In the genomic region with DNA sequence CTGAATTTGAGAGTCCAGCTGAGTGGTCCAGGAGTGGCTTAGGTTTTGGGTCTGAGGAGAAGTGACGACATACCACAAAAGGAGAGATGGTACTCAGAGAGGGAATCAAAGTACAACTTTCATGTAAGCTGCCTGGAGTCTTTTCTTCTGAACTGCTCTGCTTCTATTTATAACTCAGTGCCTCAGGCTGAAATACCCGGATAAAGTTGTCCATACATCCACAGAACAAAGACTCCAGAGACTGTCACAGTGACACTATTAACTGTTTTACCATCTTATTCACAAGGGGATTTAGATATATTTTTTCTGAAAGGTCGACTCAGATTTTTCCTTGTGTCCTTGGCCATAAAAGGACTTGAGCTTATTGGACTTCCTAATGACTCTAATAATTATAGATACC, we compare ENCODE assay signal across 20 cellular contexts.
DNase-seq lines count a peak whose midpoint lies in the region; TF ChIP-seq lines count a peak whose summit lies in the region.
"Had no signal": no experiment of that assay in that cellular context is flagged by ENCODE, and none has a peak within 500 bp of the region (broad histone marks: within the 10 kb centered on the region; RNA-seq: fewer than 3 reads in every experiment).

No MANE protein-coding gene starts in this region.

- WGBS in H9 (ENCODE audit: extremely low coverage, insufficient read length, low lambda C conversion rate), result no CpG with 5 or more reads among the region's 3 CpGs

- no peak overlapping the region for H2AK5ac ChIP-seq in H9 (ENCODE audit: insufficient read length, low read length)

- no peak overlapping the region for H3T11ph ChIP-seq in H9 (ENCODE audit: low read length)

- DNase-seq in NCI-H1417 (lab: John Stamatoyannopoulos, UW) (peak in 2 of 3 experiments; percentile 43 to 71), NCI-H1417 treated with DMSO at 0.1 percent for 48 hours (lab: John Stamatoyannopoulos, UW) (no peak), H9 (no peak), NCI-H748 (lab: John Stamatoyannopoulos, UW; ENCODE audit: unreplicated experiment) (peak; percentile 10), glutamatergic neuron (no peak), D341Med (ENCODE audit: low spot score) (no peak), medulla oblongata (ENCODE audit: extremely low spot score) (no peak)
- DNase-seq in activated T-helper 1 cell treated with anti-CD3 and anti-CD28 coated beads, Interleukin-12 subunit alpha, Interleukin-12 subunit beta, Interleukin-2, Interleukin-4 antibody, amounts not matched to agents 30 ng/mL and 10 ng/mL and 1 ng/mL, durations not matched to agents 14 hours and 24 hours and 36 hours (ENCODE audit: low spot score), result no peak
- DNase-seq: 8988T; Caco-2; CD4-positive, CD25-positive, alpha-beta regulatory T cell; EL; KG1; NCI-H1436 treated with DMSO at 0.1 percent for 48 hours; NCI-H226; NCI-H526; OCI-M1; SHP77 had no signal

- H4K91ac ChIP-seq in H9 (ENCODE audit: insufficient read length, low read depth, low read length), result no peak overlapping the region

- no peaks in the 10 kb centered on the region for H3K9me3 ChIP-seq in H9 (ENCODE audit: control insufficient read depth, low read depth, low read length)
- H3K9me3 ChIP-seq: Caco-2 had no signal

- no peaks in the 10 kb centered on the region for H3K79me2 ChIP-seq in H9 (ENCODE audit: insufficient read depth, low read length)

- intact Hi-C loops in activated T-helper 1 cell treated with anti-CD3 and anti-CD28 coated beads, Interleukin-12 subunit alpha, Interleukin-12 subunit beta, Interleukin-2, Interleukin-4 antibody, amounts not matched to agents 30 ng/mL and 10 ng/mL and 1 ng/mL, durations not matched to agents 14 hours and 24 hours and 36 hours (cut with micrococcal nuclease), result no loop called here

- H3K4me1 Mint-ChIP-seq in H9 (peaks cover 17 to 26% of the 10 kb centered on the region in 2 experiments), glutamatergic neuron (ENCODE audit: low read depth, unreplicated experiment) (peaks cover 16% of the 10 kb centered on the region)
- H3K4me1 Mint-ChIP-seq in activated T-helper 1 cell treated with anti-CD3 and anti-CD28 coated beads, Interleukin-12 subunit alpha, Interleukin-12 subunit beta, Interleukin-2, Interleukin-4 antibody, amounts not matched to agents 30 ng/mL and 10 ng/mL and 1 ng/mL, durations not matched to agents 14 hours and 24 hours and 36 hours (ENCODE audit: low read depth), result no peaks in the 10 kb centered on the region
- H3K4me1 Mint-ChIP-seq: B cell; CD4-positive, CD25-positive, alpha-beta regulatory T cell had no signal

- H3K27ac Mint-ChIP-seq in H9, result no peak overlapping the region; a peak in 2 of 7 replicates
- peak overlapping the region; percentile 46 for H3K27ac Mint-ChIP-seq in glutamatergic neuron (ENCODE audit: unreplicated experiment)
- H3K27ac Mint-ChIP-seq in activated T-helper 1 cell treated with anti-CD3 and anti-CD28 coated beads, Interleukin-12 subunit alpha, Interleukin-12 subunit beta, Interleukin-2, Interleukin-4 antibody, amounts not matched to agents 30 ng/mL and 10 ng/mL and 1 ng/mL, durations not matched to agents 14 hours and 24 hours and 36 hours, result no peak overlapping the region
- H3K27ac Mint-ChIP-seq: B cell; CD4-positive, CD25-positive, alpha-beta regulatory T cell; T-helper 1 cell treated with Interleukin-12 subunit alpha and Interleukin-12 subunit beta and Interleukin-4 antibody, amounts not matched to agents 30 μg/mL and 1 μg/mL, for 36 hours had no signal

- no peak overlapping the region for H3K14ac ChIP-seq in H9 (ENCODE audit: insufficient read depth, low read length)

- H2AFZ ChIP-seq in H9 (ENCODE audit: low read length), result peak overlapping the region; percentile 56

- no peaks in the 10 kb centered on the region for H3K79me1 ChIP-seq in H9 (ENCODE audit: insufficient read depth, low read depth, low read length, poor library complexity, severe bottlenecking)

- no peak overlapping the region for H3K4ac ChIP-seq in H9 (ENCODE audit: low read depth, low read length)

- H4K8ac ChIP-seq in H9 (replicated peaks; ENCODE audit: insufficient read length, low read depth, low read length), result no peak overlapping the region

- H3K9ac ChIP-seq in H9 (ENCODE audit: extremely low read depth, insufficient read length, low read length), result no peak overlapping the region

- no peaks in the 10 kb centered on the region for H3K9me3 Mint-ChIP-seq in H9
- H3K9me3 Mint-ChIP-seq in glutamatergic neuron (ENCODE audit: unreplicated experiment), result no peaks in the 10 kb centered on the region
- H3K9me3 Mint-ChIP-seq in activated T-helper 1 cell treated with anti-CD3 and anti-CD28 coated beads, Interleukin-12 subunit alpha, Interleukin-12 subunit beta, Interleukin-2, Interleukin-4 antibody, amounts not matched to agents 30 ng/mL and 10 ng/mL and 1 ng/mL, durations not matched to agents 14 hours and 24 hours and 36 hours, result no peaks in the 10 kb centered on the region
- H3K9me3 Mint-ChIP-seq: T-helper 1 cell treated with Interleukin-12 subunit alpha and Interleukin-12 subunit beta and Interleukin-4 antibody, amounts not matched to agents 30 μg/mL and 1 μg/mL, for 36 hours had no signal

- H2BK5ac ChIP-seq in H9 (ENCODE audit: insufficient read length, low read length), result no peak overlapping the region

- H3K56ac ChIP-seq in H9 (ENCODE audit: insufficient read length, low read depth, low read length), result no peak overlapping the region

- H2BK20ac ChIP-seq in H9 (ENCODE audit: low read depth, low read length, poor library complexity, severe bottlenecking), result no peak overlapping the region

- H3K27me3 ChIP-seq in H9 (ENCODE audit: insufficient read depth, low read length), result no peaks in the 10 kb centered on the region

- H3K4me2 ChIP-seq in H9 (ENCODE audit: insufficient read depth, insufficient read length, low read length), result no peak overlapping the region

- H3K23me2 ChIP-seq in H9 (ENCODE audit: insufficient read length, low read depth, low read length, poor library complexity, severe bottlenecking), result no peaks in the 10 kb centered on the region

- H2BK120ac ChIP-seq in H9 (ENCODE audit: low read depth, low read length, poor library complexity, severe bottlenecking), result no peak overlapping the region

- H4K20me1 ChIP-seq in H9 (ENCODE audit: control insufficient read depth, insufficient read depth, insufficient read length), result no peaks in the 10 kb centered on the region

- no peak overlapping the region for H2BK15ac ChIP-seq in H9 (ENCODE audit: low read depth, low read length)

- H3K36me3 Mint-ChIP-seq in H9 (ENCODE audit: insufficient read depth in 1 of 3, low read depth in 3 of 3) (no peaks in the 10 kb centered on the region), glutamatergic neuron (ENCODE audit: unreplicated experiment) (no peaks in the 10 kb centered on the region)
- H3K36me3 Mint-ChIP-seq in activated T-helper 1 cell treated with anti-CD3 and anti-CD28 coated beads, Interleukin-12 subunit alpha, Interleukin-12 subunit beta, Interleukin-2, Interleukin-4 antibody, amounts not matched to agents 30 ng/mL and 10 ng/mL and 1 ng/mL, durations not matched to agents 14 hours and 24 hours and 36 hours (ENCODE audit: low read depth), result no peaks in the 10 kb centered on the region
- H3K36me3 Mint-ChIP-seq: CD4-positive, CD25-positive, alpha-beta regulatory T cell had no signal

- TF ChIP-seq CTCF in H9 (conservative IDR thresholded peaks at IDR 0.05) (no peak), glutamatergic neuron (IDR thresholded peaks at IDR 0.05; ENCODE audit: partially characterized antibody, unreplicated experiment) (no peak)

- H3K4me1 ChIP-seq in H9 (ENCODE audit: insufficient read depth, low read length), result no peaks in the 10 kb centered on the region; the same call in 1 of the 2 replicates
- H3K4me1 ChIP-seq: Caco-2 had no signal

- no peak overlapping the region for H3K4me3 Mint-ChIP-seq in H9
- H3K4me3 Mint-ChIP-seq in glutamatergic neuron (ENCODE audit: unreplicated experiment), result no peak overlapping the region
- H3K4me3 Mint-ChIP-seq in activated T-helper 1 cell treated with anti-CD3 and anti-CD28 coated beads, Interleukin-12 subunit alpha, Interleukin-12 subunit beta, Interleukin-2, Interleukin-4 antibody, amounts not matched to agents 30 ng/mL and 10 ng/mL and 1 ng/mL, durations not matched to agents 14 hours and 24 hours and 36 hours, result no peak overlapping the region
- H3K4me3 Mint-ChIP-seq: B cell; CD4-positive, CD25-positive, alpha-beta regulatory T cell; T-helper 1 cell treated with Interleukin-12 subunit alpha and Interleukin-12 subunit beta and Interleukin-4 antibody, amounts not matched to agents 30 μg/mL and 1 μg/mL, for 36 hours had no signal

- no peak overlapping the region for H3K27ac ChIP-seq in H9 (ENCODE audit: insufficient read length, low read depth, low read length)

- H3K27me3 Mint-ChIP-seq in H9 (ENCODE audit: low read depth), result no peaks in the 10 kb centered on the region
- peaks cover 1% of the 10 kb centered on the region for H3K27me3 Mint-ChIP-seq in glutamatergic neuron (ENCODE audit: unreplicated experiment)
- peaks cover 2% of the 10 kb centered on the region for H3K27me3 Mint-ChIP-seq in activated T-helper 1 cell treated with anti-CD3 and anti-CD28 coated beads, Interleukin-12 subunit alpha, Interleukin-12 subunit beta, Interleukin-2, Interleukin-4 antibody, amounts not matched to agents 30 ng/mL and 10 ng/mL and 1 ng/mL, durations not matched to agents 14 hours and 24 hours and 36 hours (ENCODE audit: insufficient read depth)
- H3K27me3 Mint-ChIP-seq: CD4-positive, CD25-positive, alpha-beta regulatory T cell had no signal

- H2BK12ac ChIP-seq in H9 (ENCODE audit: insufficient read length, low read depth, low read length), result no peak overlapping the region

- no peak overlapping the region for H3K18ac ChIP-seq in H9 (ENCODE audit: insufficient read length, low read depth, low read length)

- H3K23ac ChIP-seq in H9 (ENCODE audit: insufficient read length, low read depth, low read length), result no peak overlapping the region

- H4K5ac ChIP-seq in H9 (ENCODE audit: insufficient read length, low read depth, low read length), result no peak overlapping the region

Comparison
In these comparisons a context has a peak if more than half of its experiments do, and no peak if none do; other contexts are left out.
1. DNase-seq: peak in NCI-H1417 (2 of 3) and NCI-H748 (single experiment); none in NCI-H1417 treated with DMSO at 0.1 percent for 48 hours (single experiment), H9 (single experiment), glutamatergic neuron (single experiment), D341Med (single experiment), activated T-helper 1 cell treated with anti-CD3 and anti-CD28 coated beads, Interleukin-12 subunit alpha, Interleukin-12 subunit beta, Interleukin-2, Interleukin-4 antibody, amounts not matched to agents 30 ng/mL and 10 ng/mL and 1 ng/mL, durations not matched to agents 14 hours and 24 hours and 36 hours (single experiment) and medulla oblongata (single experiment).